In genomic region chr11:130314184-130314748, GRCh38 we compare ENCODE assay signal across 9 cellular contexts. TPM values are rescaled to one million over a fixed set of nuclear protein-coding genes. Genes with fewer than 3 reads are reported as not detected.
DNase-seq lines count a peak whose midpoint lies in the region; ATAC-seq, FAIRE-seq and TF ChIP-seq lines count a peak whose summit lies in the region.
"Had no signal": no experiment of that assay in that cellular context is flagged by ENCODE, and none has a peak within 500 bp of the region (broad histone marks: within the 10 kb centered on the region; RNA-seq: fewer than 3 reads in every experiment).

No MANE protein-coding gene starts in this region.

- no peaks in the 10 kb centered on the region; the same call in 1 of the 2 replicates for H3K36me3 ChIP-seq in Panc1 (ENCODE audit: control insufficient read depth, insufficient read depth, low read length)
- no peaks in the 10 kb centered on the region for H3K36me3 ChIP-seq in neutrophil

- intact Hi-C loops in Panc1 (cut with micrococcal nuclease; ENCODE audit: unreplicated experiment) = no loop called here

- peak overlapping the region; percentile 72 to 77 for H3K4me3 ChIP-seq in Panc1 (ENCODE audit: low read depth in 2 of 2, low read length in 2 of 2)
- peak overlapping the region; percentile 86 to 88 for H3K4me3 ChIP-seq in neutrophil (ENCODE audit: low read depth in 1 of 2, low read length in 1 of 2)

- CTCF ChIA-PET in Panc1 (lab: Charles Lee) = no interaction called here

- H3K4me1 ChIP-seq in Panc1 (ENCODE audit: control insufficient read depth, insufficient read depth, low read length) (peaks cover 36% of the 10 kb centered on the region), neutrophil (ENCODE audit: control insufficient read depth in 1 of 2, insufficient read depth in 1 of 2, low read depth in 1 of 2, low read length in 1 of 2) (peaks cover 32 to 33% of the 10 kb centered on the region in 2 experiments)

- in situ Hi-C loops in Panc1 (cut with HindIII; ENCODE audit: low pct_unique_long_range_greater_than_20kb, low sequenced_read_pairs) = no loop called here

- DNase-seq in C1 segment of cervical spinal cord (lab: John Stamatoyannopoulos, UW) = peak in 13 of 14 donors; percentile 12 to 86 (median 73)
- no peak for DNase-seq in Panc1 (ENCODE audit: low read depth, low spot score)
- DNase-seq in activated effector memory CD4-positive, alpha-beta T cell treated with anti-CD3 and anti-CD28 coated beads, Interleukin-2, amount 50 U/mL, for 16 hours = peak; percentile 90
- DNase-seq in frontal cortex (ENCODE audit: low spot score in 2 of 2) = peak; percentile 69 to 81

- H3K9me3 ChIP-seq in Panc1 (ENCODE audit: control insufficient read depth, insufficient read depth, low read depth, low read length) (no peaks in the 10 kb centered on the region), neutrophil (no peaks in the 10 kb centered on the region)

- peak; percentile 40 for ATAC-seq in GM19043 (IDR thresholded peaks at IDR 0.05; ENCODE audit: low read depth, unreplicated experiment)
- ATAC-seq in HG03196 (IDR thresholded peaks at IDR 0.05; ENCODE audit: unreplicated experiment) = peak; percentile 52
- ATAC-seq in Panc1 = peak; percentile 87

- H3K27me3 ChIP-seq in Panc1 (ENCODE audit: control insufficient read depth, insufficient read depth, low read length) (no peaks in the 10 kb centered on the region), neutrophil (no peaks in the 10 kb centered on the region)

- no peak for FAIRE-seq in frontal cortex (lab: Jason Lieb, UNC)
- FAIRE-seq: endometrium had no signal

- BruUV-seq in Panc1 (replicated peaks; lab: Mats Ljungman, UMichigan) = no TSS peak

- peak overlapping the region; percentile 91 for H3K27ac ChIP-seq in Panc1 (ENCODE audit: low read length)
- H3K27ac ChIP-seq in neutrophil = peak overlapping the region; percentile 96
- H3K27ac ChIP-seq in temporal lobe (ENCODE audit: low read depth, low read length) = peak overlapping the region; percentile 60

- TF ChIP-seq CTCF in Panc1 (IDR thresholded peaks at IDR 0.05) = no peak
- no peak for TF ChIP-seq CTCF in neutrophil (IDR thresholded peaks at IDR 0.05)

- POLR2A ChIA-PET in Panc1 (lab: Charles Lee) = no interaction called here

RNA-seq across cellular contexts. Expression of gene ZBTB44, which starts 0.5 kb away (rescaled TPM):
- 66.4 TPM for total RNA-seq in Panc1 (2021; ENCODE audit: unreplicated experiment)
- 16.9 TPM for polyA plus RNA-seq in Panc1 (2012; ENCODE audit: insufficient read length)
- total RNA-seq in frontal cortex = 165 TPM
- 85.3 TPM for total RNA-seq in temporal lobe
